8 cellular contexts compared by ENCODE assay signal in the genomic region with DNA sequence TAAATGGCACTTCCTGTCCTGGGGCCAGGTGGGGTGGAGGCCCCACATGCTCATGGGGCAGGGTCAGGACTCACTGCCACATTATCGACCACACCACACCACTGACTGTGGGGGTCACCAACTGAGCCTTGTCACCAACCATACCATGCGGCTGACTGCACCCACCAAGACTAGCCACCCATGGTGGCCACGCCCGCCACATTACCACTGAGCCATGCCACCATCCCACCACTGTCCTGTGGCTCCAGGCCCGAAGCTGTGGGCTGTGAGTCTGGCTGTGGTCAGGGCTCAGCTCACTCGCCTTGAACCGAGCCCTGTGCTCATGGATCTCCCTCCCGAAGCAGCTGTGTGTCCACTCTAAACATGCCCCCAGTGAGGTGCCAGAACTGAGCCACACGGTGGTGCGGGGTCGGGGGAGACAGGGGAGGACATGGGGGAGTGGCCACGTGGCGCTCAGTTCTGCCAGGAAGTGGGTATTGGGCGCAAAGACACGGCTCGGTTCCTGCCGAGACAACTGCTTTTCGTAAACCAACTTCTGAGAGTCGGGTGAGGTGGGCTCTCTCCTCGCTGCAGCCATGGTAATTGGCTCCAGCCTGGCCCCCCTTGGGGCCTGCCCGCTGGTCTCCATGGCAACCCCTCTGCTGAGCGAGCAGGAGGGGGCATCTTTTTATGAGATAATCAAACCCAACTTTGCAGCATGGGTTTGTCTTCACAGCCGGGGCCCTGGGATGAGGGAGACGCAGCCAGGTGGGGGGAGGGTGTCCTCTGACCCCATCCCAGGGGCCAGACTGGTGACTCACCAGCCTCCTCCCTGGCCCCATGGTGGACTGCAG. TPM values are rescaled to one million over a fixed set of nuclear protein-coding genes. Genes with fewer than 3 reads are reported as not detected.
DNase-seq lines count a peak whose midpoint lies in the region; ATAC-seq and TF ChIP-seq lines count a peak whose summit lies in the region.

No MANE protein-coding gene starts in this region.

- POLR2A ChIA-PET in T-cell (lab: Charles Lee), result no interaction called here

- intact Hi-C loops in activated naive CD4-positive, alpha-beta T cell treated with anti-CD3 and anti-CD28 coated beads for 36 hours (cut with micrococcal nuclease), result no loop called here

- no peaks in the 10 kb centered on the region for H3K36me3 Mint-ChIP-seq in T-cell
- H3K36me3 Mint-ChIP-seq in activated naive CD4-positive, alpha-beta T cell treated with anti-CD3 and anti-CD28 coated beads for 36 hours (ENCODE audit: low read depth), result no peaks in the 10 kb centered on the region
- peaks cover 3% of the 10 kb centered on the region for H3K36me3 Mint-ChIP-seq in neural progenitor cell

- peaks cover 39 to 47% (median 45%) of the 10 kb centered on the region in 3 donors for H3K4me1 Mint-ChIP-seq in T-cell
- peaks cover 35% of the 10 kb centered on the region for H3K4me1 Mint-ChIP-seq in activated naive CD4-positive, alpha-beta T cell treated with anti-CD3 and anti-CD28 coated beads for 36 hours (ENCODE audit: low read depth)
- H3K4me1 Mint-ChIP-seq in neural progenitor cell, result peaks cover 51% of the 10 kb centered on the region

- CTCF ChIA-PET in T-cell (lab: Charles Lee), result no interaction called here
- CTCF ChIA-PET in activated naive CD4-positive, alpha-beta T cell treated with anti-CD3 and anti-CD28 coated beads for 36 hours (lab: Charles Lee), result interaction anchor here (1.1 kb wide), 1 partner anchor 91 kb away, joined by 3 read pairs; no protein-coding TSS in a partner anchor

- H2AFZ ChIP-seq in neural progenitor cell (replicated peaks), result no peak overlapping the region

- H3K4me3 ChIP-seq in neural progenitor cell, result no peak overlapping the region

- peak overlapping the region; percentile 37 for H3K27ac ChIP-seq in neural progenitor cell

- H3K9ac ChIP-seq in neural progenitor cell, result no peak overlapping the region

- no peaks in the 10 kb centered on the region for H3K9me3 ChIP-seq in neural progenitor cell (ENCODE audit: low read depth)

- in situ Hi-C loops in GM13977 (cut with MboI; ENCODE audit: low pct_unique_long_range_greater_than_20kb, low sequenced_read_pairs, unreplicated experiment), result no loop called here

- peaks cover 36% of the 10 kb centered on the region for H3K4me1 ChIP-seq in neural progenitor cell

- H3K4me3 Mint-ChIP-seq in T-cell (peak overlapping the region; percentile 39 to 78 (median 49)), neural progenitor cell (peak overlapping the region; percentile 59)
- no peak overlapping the region for H3K4me3 Mint-ChIP-seq in activated naive CD4-positive, alpha-beta T cell treated with anti-CD3 and anti-CD28 coated beads for 36 hours

- H3K27ac Mint-ChIP-seq in T-cell (peak overlapping the region; percentile 97 to 98), neural progenitor cell (peak overlapping the region; percentile 96)
- peak overlapping the region; percentile 64 for H3K27ac Mint-ChIP-seq in activated naive CD4-positive, alpha-beta T cell treated with anti-CD3 and anti-CD28 coated beads for 36 hours

- H4K20me1 ChIP-seq in neural progenitor cell (ENCODE audit: low read depth), result peaks cover 30% of the 10 kb centered on the region

- no peaks in the 10 kb centered on the region for H3K27me3 ChIP-seq in neural progenitor cell

- no peaks in the 10 kb centered on the region for H3K9me3 Mint-ChIP-seq in T-cell
- no peaks in the 10 kb centered on the region for H3K9me3 Mint-ChIP-seq in activated naive CD4-positive, alpha-beta T cell treated with anti-CD3 and anti-CD28 coated beads for 36 hours
- no peaks in the 10 kb centered on the region for H3K9me3 Mint-ChIP-seq in neural progenitor cell

- peaks cover 19% of the 10 kb centered on the region for H3F3A ChIP-seq in neural progenitor cell (ENCODE audit: low read depth)

- H3K36me3 ChIP-seq in neural progenitor cell, result no peaks in the 10 kb centered on the region

- ATAC-seq in T-cell (replicated peaks in 1 of 4), result peak; percentile 72 to 77 (median 73)
- no peak for ATAC-seq in HG03039 (IDR thresholded peaks at IDR 0.05; ENCODE audit: unreplicated experiment)
- ATAC-seq in GM18870 (IDR thresholded peaks at IDR 0.05; ENCODE audit: unreplicated experiment), result no peak

- TF ChIP-seq CTCF in GM13977 (IDR thresholded peaks at IDR 0.05; ENCODE audit: extremely low read depth, insufficient read depth, missing control alignments) (no peak), neural progenitor cell (IDR thresholded peaks at IDR 0.05) (no peak)

- DNase-seq in GM13977 (ENCODE audit: low spot score) (peak; percentile 68), T-cell (peak; percentile 50 to 82 (median 64)), neural progenitor cell (ENCODE audit: low spot score) (peak; percentile 56), NCI-H1930 (lab: John Stamatoyannopoulos, UW) (no peak), foreskin melanocyte (no peak)
- peak; percentile 47 for DNase-seq in activated naive CD4-positive, alpha-beta T cell treated with anti-CD3 and anti-CD28 coated beads for 36 hours

- peaks cover 5% of the 10 kb centered on the region for H3K79me2 ChIP-seq in neural progenitor cell (ENCODE audit: low read depth)

- H3K4me2 ChIP-seq in neural progenitor cell, result peak overlapping the region; percentile 32

- H3K27me3 Mint-ChIP-seq in T-cell, result no peaks in the 10 kb centered on the region
- H3K27me3 Mint-ChIP-seq in activated naive CD4-positive, alpha-beta T cell treated with anti-CD3 and anti-CD28 coated beads for 36 hours (ENCODE audit: low read depth), result no peaks in the 10 kb centered on the region
- peaks cover 11% of the 10 kb centered on the region for H3K27me3 Mint-ChIP-seq in neural progenitor cell (ENCODE audit: insufficient read depth, low read depth)

RNA-seq across cellular contexts. Expression of gene RTN4R, which starts 23.2 kb away (rescaled TPM):
- total RNA-seq in T-cell, result 1 to 10 TPM in 3 of 5 donors, under 1 TPM in 2; 0.33 to 4.1 (median 2.5) TPM
- total RNA-seq in activated naive CD4-positive, alpha-beta T cell treated with anti-CD3 and anti-CD28 coated beads for 36 hours, result 1 to 10 TPM; 2.1 to 2.5 TPM
- 6.3 and 20.9 TPM in 2 replicates for total RNA-seq in neural progenitor cell (ENCODE audit: low replicate concordance)

Comparison
In these comparisons a context has a peak if more than half of its experiments do, and no peak if none do; other contexts are left out.
1. DNase-seq: peak in GM13977 (single experiment), T-cell (34 of 34), activated naive CD4-positive, alpha-beta T cell treated with anti-CD3 and anti-CD28 coated beads for 36 hours (single experiment) and neural progenitor cell (single experiment); none in NCI-H1930 (0 of 2) and foreskin melanocyte (single experiment).
2. ATAC-seq: peak in T-cell (4 of 4); none in HG03039 (single experiment) and GM18870 (single experiment).
3. Peak in every context shown above with its lines, with median percentiles within 50 percentile points of each other: H3K27ac Mint-ChIP-seq.